ENCODE assay signal across 15 cellular contexts in the genomic region with DNA sequence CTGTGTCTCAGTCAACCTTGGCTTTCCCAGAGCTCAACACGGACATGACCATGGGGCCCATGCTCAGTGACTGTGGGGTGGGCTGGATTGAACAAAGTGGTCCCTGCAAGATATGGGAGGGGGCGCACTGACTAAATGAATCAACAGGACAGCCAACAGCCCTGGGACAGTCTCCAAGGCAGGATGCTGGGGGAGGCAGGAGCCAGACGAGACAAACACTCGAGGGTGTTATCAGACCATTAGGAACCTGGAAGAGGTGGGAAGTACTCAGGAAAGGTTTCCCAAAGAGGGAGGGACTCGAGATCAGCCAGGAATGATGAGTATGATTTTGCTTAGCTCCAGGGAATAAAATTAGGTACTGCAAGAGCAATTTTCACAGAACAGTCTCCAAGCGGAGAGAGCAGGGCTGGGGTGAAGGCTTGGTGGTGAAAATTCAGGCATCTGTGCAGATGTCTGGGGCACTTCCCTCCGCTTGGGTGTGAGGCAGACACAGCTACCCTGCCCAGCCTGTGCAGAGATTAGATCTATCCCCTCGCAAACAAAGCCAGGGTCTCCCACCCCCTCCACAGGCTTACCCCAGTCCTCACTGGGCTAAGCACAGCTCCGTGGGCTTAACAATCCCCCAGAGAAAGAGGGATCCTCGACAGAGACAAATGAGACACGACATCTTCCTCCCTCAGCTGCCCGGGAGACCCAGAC.
"Had no signal": no experiment of that assay in that cellular context is flagged by ENCODE, and none has a peak within 500 bp of the region (broad histone marks: within the 10 kb centered on the region; RNA-seq: fewer than 3 reads in every experiment).

No MANE protein-coding gene starts in this region.

- H3K27me3 ChIP-seq: ascending aorta, gastrocnemius medialis, heart right ventricle, tibial artery had no signal

- H3K9me3 ChIP-seq: ascending aorta, gastrocnemius medialis, heart right ventricle, tibial artery had no signal

- H3K4me3 ChIP-seq: ascending aorta, gastrocnemius medialis, heart right ventricle, tibial artery had no signal

- H3K27ac ChIP-seq: ascending aorta, gastrocnemius medialis, heart right ventricle had no signal

- ATAC-seq: activated T-helper 17 cell treated with anti-CD3 and anti-CD28 coated beads, Interleukin-2, amount 50 U/mL, for 72 hours; gastrocnemius medialis; heart right ventricle; left lobe of liver; natural killer cell treated with Interleukin-12 subunit alpha and Interleukin-12 subunit beta and Interleukin-15 and Interleukin-18, amount 100 ng/mL, for 72 hours; stimulated activated memory B cell treated with anti-CD40 and anti-IgM and Interleukin-4, amounts not matched to agents 10 μg/mL and 1 μg/mL and 100 μg/mL, for 72 hours had no signal

- H3K36me3 ChIP-seq: ascending aorta, gastrocnemius medialis, heart right ventricle, tibial artery had no signal

- FAIRE-seq: islet of Langerhans had no signal

- DNase-seq: activated CD4-positive, alpha-beta T cell treated with anti-CD3 and anti-CD28 coated beads for 1 hour; activated CD4-positive, alpha-beta T cell treated with anti-CD3 and anti-CD28 coated beads, Interleukin-2, amount 50 U/mL, for 4 hours; activated naive CD4-positive, alpha-beta T cell treated with anti-CD3 and anti-CD28 coated beads for 36 hours; erythroblast; gastrocnemius medialis; heart right ventricle; stimulated activated CD4-positive, alpha-beta T cell treated with anti-CD3 and anti-CD28 coated beads, Interleukin-12 subunit alpha, Interleukin-12 subunit beta, amount 100 ng/mL, for 4 hours; stimulated activated CD4-positive, alpha-beta T cell treated with anti-CD3 and anti-CD28 coated beads, Interleukin-2, amount 100 ng/mL, for 24 hours; tibial artery had no signal
